Comparison of ENCODE assay signal across 31 cellular contexts in the genomic region with DNA sequence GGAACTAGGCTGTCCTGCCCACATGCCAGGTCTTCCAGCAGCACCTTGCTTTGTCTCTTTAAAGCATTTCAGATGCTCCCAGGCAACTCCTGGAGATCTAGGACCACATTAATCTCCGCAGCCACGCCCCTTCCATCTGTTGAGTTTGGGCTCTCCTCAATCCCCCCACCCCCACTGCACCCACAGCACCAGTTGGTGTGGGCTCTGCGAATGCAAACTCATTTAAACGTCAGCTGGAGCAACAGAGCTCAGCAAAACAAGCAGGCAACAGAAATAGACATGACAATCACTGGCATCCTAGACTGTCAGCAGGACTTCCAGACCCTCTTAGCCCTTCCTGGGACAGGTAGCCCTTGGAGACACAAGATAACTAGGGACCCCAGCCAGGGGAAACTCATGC.
DNase-seq lines count a peak whose midpoint lies in the region; ATAC-seq, FAIRE-seq and TF ChIP-seq lines count a peak whose summit lies in the region.
"Had no signal": no experiment of that assay in that cellular context is flagged by ENCODE, and none has a peak within 500 bp of the region (broad histone marks: within the 10 kb centered on the region; RNA-seq: fewer than 3 reads in every experiment).

No MANE protein-coding gene starts in this region.

- no peaks in the 10 kb centered on the region for H3K9me1 ChIP-seq in K562 (ENCODE audit: control insufficient read depth, insufficient read depth, low read length)

- TF ChIP-seq CTCF in GM23338 (conservative IDR thresholded peaks at IDR 0.05; ENCODE audit: low read depth in 2 of 2): no peak
- TF ChIP-seq CTCF in K562 (IDR thresholded peaks at IDR 0.05 in 2 of 3, conservative IDR thresholded peaks at IDR 0.05 in 1 of 3; ENCODE audit: insufficient read depth in 2 of 3, low read depth in 1 of 3, low read length in 3 of 3): no peak
- TF ChIP-seq CTCF in gastrocnemius medialis (IDR thresholded peaks at IDR 0.05 in 4 of 5, conservative IDR thresholded peaks at IDR 0.05 in 1 of 5): no peak
- TF ChIP-seq CTCF in osteocyte (IDR thresholded peaks at IDR 0.05): no peak
- no peak for TF ChIP-seq CTCF in GM20000 (IDR thresholded peaks at IDR 0.05; ENCODE audit: extremely low read depth, missing control alignments)

- H3K4me1 ChIP-seq in GM23338 (ENCODE audit: insufficient read depth) (peaks cover 40% of the 10 kb centered on the region), K562 (replicated peaks in 1 of 2; ENCODE audit: control insufficient read depth in 2 of 2, insufficient read depth in 2 of 2, low read length in 2 of 2) (peaks cover 8 to 23% of the 10 kb centered on the region in 2 experiments; a peak in 4 of 5 replicates), gastrocnemius medialis (peaks cover 23 to 56% of the 10 kb centered on the region in 2 donors)
- H3K4me1 ChIP-seq: ascending aorta had no signal

- no peak overlapping the region for H3K27ac ChIP-seq in GM23338 (ENCODE audit: low read depth)
- no peak overlapping the region for H3K27ac ChIP-seq in K562 (ENCODE audit: extremely low read depth, low read depth, low read length)
- H3K27ac ChIP-seq in gastrocnemius medialis: peak overlapping the region; percentile 25 to 93 (median 66)
- H3K27ac ChIP-seq: ascending aorta, dorsolateral prefrontal cortex, left lung, SJSA1, skin epidermis, thoracic aorta had no signal

- no peaks in the 10 kb centered on the region for H3K9me2 ChIP-seq in GM23338 (ENCODE audit: insufficient read depth)

- POLR2A ChIA-PET in K562 (lab: Yijun Ruan, JAX): no interaction called here

- peaks cover 52% of the 10 kb centered on the region for H3K4me1 Mint-ChIP-seq in GM23338
- peaks cover 14% of the 10 kb centered on the region for H3K4me1 Mint-ChIP-seq in osteocyte (ENCODE audit: unreplicated experiment)
- H3K4me1 Mint-ChIP-seq: activated CD4-positive, alpha-beta T cell treated with anti-CD3 and anti-CD28 coated beads, Interleukin-2, amount 10 ng/mL, durations not matched to agents 24 days and 14 days; central memory CD8-positive, alpha-beta T cell; IgD-negative memory B cell; immature natural killer cell; stimulated activated memory B cell treated with anti-CD40 and anti-IgM and Interleukin-4, amounts not matched to agents 10 μg/mL and 1 μg/mL and 100 μg/mL, for 72 hours had no signal

- in situ Hi-C loops in K562 (cut with MboI) (no loop called here), gastrocnemius medialis (cut with MboI; ENCODE audit: low sequenced_read_pairs in 4 of 4) (loop anchor here in 1 of 4 donors (10.0 kb wide), 1 partner anchor 109 kb away; no protein-coding TSS in a partner anchor)

- peak overlapping the region in 1 of 2 experiments; percentile 46; a peak in 1 of 4 replicates for H3K9ac ChIP-seq in K562 (ENCODE audit: insufficient read depth in 1 of 2, low read depth in 2 of 2, low read length in 2 of 2)

- WGBS in K562 (ENCODE audit: insufficient coverage, low coverage, missing lambda C conversion rate): 9% methylated on average over 4 of the region's 4 CpGs

- no TSS peak for BruUV-seq in K562 (replicated peaks; lab: Mats Ljungman, UMichigan)

- no peak overlapping the region for H3K27ac Mint-ChIP-seq in GM23338
- H3K27ac Mint-ChIP-seq in osteocyte (ENCODE audit: unreplicated experiment): no peak overlapping the region
- H3K27ac Mint-ChIP-seq: activated CD4-positive, alpha-beta T cell treated with anti-CD3 and anti-CD28 coated beads, Interleukin-2, amount 10 ng/mL, durations not matched to agents 24 days and 14 days; activated naive CD8-positive, alpha-beta T cell; CD4-positive, alpha-beta T cell; IgD-negative memory B cell; immature natural killer cell; mesothelial cell of epicardium; nephron; progenitor cell of endocrine pancreas; stimulated activated memory B cell treated with anti-CD40 and anti-IgM and Interleukin-4, amounts not matched to agents 10 μg/mL and 1 μg/mL and 100 μg/mL, for 72 hours had no signal

- intact Hi-C loops in K562 (cut with micrococcal nuclease) (no loop called here), gastrocnemius medialis (cut with DNase I; ENCODE audit: low total_unique reads) (loop anchor here (5.0 to 10.0 kb wide), 2 partner anchors 161 to 167 kb away; a partner anchor contains a TSS)

- peaks cover 12% of the 10 kb centered on the region for H3K27me3 Mint-ChIP-seq in GM23338 (ENCODE audit: insufficient read depth, low read depth, poor library complexity)
- H3K27me3 Mint-ChIP-seq in osteocyte (ENCODE audit: unreplicated experiment): peaks cover 6% of the 10 kb centered on the region
- H3K27me3 Mint-ChIP-seq: activated naive CD8-positive, alpha-beta T cell; CD4-positive, alpha-beta T cell; central memory CD8-positive, alpha-beta T cell had no signal

- H3K4me3 ChIP-seq in GM23338: no peak overlapping the region
- H3K4me3 ChIP-seq in K562: no peak overlapping the region
- no peak overlapping the region for H3K4me3 ChIP-seq in gastrocnemius medialis
- H3K4me3 ChIP-seq: ascending aorta, dorsolateral prefrontal cortex, left lung, SJSA1, skin epidermis, thoracic aorta had no signal

- H3K4me2 ChIP-seq in GM23338: peak overlapping the region; percentile 46; the same call in 1 of the 2 replicates
- no peak overlapping the region for H3K4me2 ChIP-seq in K562 (ENCODE audit: insufficient read depth, low read length)

- no peaks in the 10 kb centered on the region; the same call in 1 of the 2 replicates for H3F3A ChIP-seq in GM23338 (replicated peaks; ENCODE audit: low read depth)

- H3K36me3 Mint-ChIP-seq in GM23338 (ENCODE audit: low read depth): no peaks in the 10 kb centered on the region; the same call in 2 of the 3 replicates
- no peaks in the 10 kb centered on the region for H3K36me3 Mint-ChIP-seq in osteocyte (ENCODE audit: unreplicated experiment)
- H3K36me3 Mint-ChIP-seq: activated naive CD8-positive, alpha-beta T cell; IgD-negative memory B cell; immature natural killer cell; mesothelial cell of epicardium; stimulated activated memory B cell treated with anti-CD40 and anti-IgM and Interleukin-4, amounts not matched to agents 10 μg/mL and 1 μg/mL and 100 μg/mL, for 72 hours had no signal

- H2AFZ ChIP-seq in GM23338: peak overlapping the region; percentile 81
- no peak overlapping the region for H2AFZ ChIP-seq in K562 (ENCODE audit: low read depth, low read length)

- H3K4me3 Mint-ChIP-seq in GM23338 (no peak overlapping the region), osteocyte (ENCODE audit: unreplicated experiment) (no peak overlapping the region)
- H3K4me3 Mint-ChIP-seq: activated CD4-positive, alpha-beta T cell treated with anti-CD3 and anti-CD28 coated beads, Interleukin-2, amount 10 ng/mL, durations not matched to agents 24 days and 14 days; activated naive CD8-positive, alpha-beta T cell; CD4-positive, alpha-beta T cell; central memory CD8-positive, alpha-beta T cell; IgD-negative memory B cell; immature natural killer cell; mesothelial cell of epicardium; stimulated activated memory B cell treated with anti-CD40 and anti-IgM and Interleukin-4, amounts not matched to agents 10 μg/mL and 1 μg/mL and 100 μg/mL, for 72 hours had no signal

- no peaks in the 10 kb centered on the region for H3K27me3 ChIP-seq in GM23338 (ENCODE audit: insufficient read depth)
- no peaks in the 10 kb centered on the region for H3K27me3 ChIP-seq in K562 (ENCODE audit: control insufficient read depth in 2 of 2, insufficient read depth in 2 of 2, low read length in 2 of 2)
- no peaks in the 10 kb centered on the region for H3K27me3 ChIP-seq in gastrocnemius medialis
- H3K27me3 ChIP-seq: ascending aorta, dorsolateral prefrontal cortex, left lung, SJSA1 had no signal

- no peak for TF ChIP-seq RAD21 in K562 (CRISPR knock-in tag; conservative IDR thresholded peaks at IDR 0.05 in 1 of 2, IDR thresholded peaks at IDR 0.05 in 1 of 2)

- H3K79me2 ChIP-seq in GM23338 (replicated peaks; ENCODE audit: insufficient read depth) (no peaks in the 10 kb centered on the region), K562 (ENCODE audit: control insufficient read depth, insufficient read depth, low read length) (no peaks in the 10 kb centered on the region)

- no peak for DNase-seq in GM23338 (ENCODE audit: low spot score)
- peak; percentile 72 for DNase-seq in NCI-H2227 (lab: John Stamatoyannopoulos, UW; ENCODE audit: unreplicated experiment)
- DNase-seq in K562 (ENCODE audit: extremely low read depth in 1 of 4, low spot score in 3 of 4): peak in 1 of 4 experiments; percentile 52
- peak in 1 of 2 donors; percentile 71 for DNase-seq in gastrocnemius medialis
- DNase-seq in osteocyte (ENCODE audit: extremely low spot score, unreplicated experiment): no peak
- no peak for DNase-seq in hypothalamus (lab: John Stamatoyannopoulos, UW)
- no peak for DNase-seq in GM20000 (ENCODE audit: low spot score)
- DNase-seq: activated CD4-positive, alpha-beta T cell treated with anti-CD3 and anti-CD28 coated beads, Interleukin-2, amount 10 ng/mL, durations not matched to agents 24 days and 14 days; CD4-positive, alpha-beta T cell; DMS79; immature natural killer cell; left lung; MM.1S; NCI-H1436 treated with DMSO at 0.1 percent for 48 hours; NCI-H226 had no signal

- H3K36me3 ChIP-seq in GM23338 (ENCODE audit: insufficient read depth): no peaks in the 10 kb centered on the region
- H3K36me3 ChIP-seq in K562 (ENCODE audit: control insufficient read depth, insufficient read depth, low read length): no peaks in the 10 kb centered on the region
- no peaks in the 10 kb centered on the region for H3K36me3 ChIP-seq in gastrocnemius medialis
- H3K36me3 ChIP-seq: ascending aorta, left lung, SJSA1, thoracic aorta had no signal

- no peak for TF ChIP-seq POLR2A in K562 (conservative IDR thresholded peaks at IDR 0.05)
- TF ChIP-seq POLR2A in gastrocnemius medialis (IDR thresholded peaks at IDR 0.05): peak; percentile 28 to 40

- ATAC-seq in GM23338 (peak; percentile 48), K562 (no peak), gastrocnemius medialis (peak; percentile 6 to 19), esophagus mucosa (no peak)
- ATAC-seq: left lung; Panc1; stimulated activated memory B cell treated with anti-CD40 and anti-IgM and Interleukin-4, amounts not matched to agents 10 μg/mL and 1 μg/mL and 100 μg/mL, for 72 hours had no signal

- H3K9me3 Mint-ChIP-seq in GM23338 (no peaks in the 10 kb centered on the region; the same call in 2 of the 3 replicates), osteocyte (ENCODE audit: unreplicated experiment) (peaks cover 3% of the 10 kb centered on the region)
- H3K9me3 Mint-ChIP-seq: activated CD4-positive, alpha-beta T cell treated with anti-CD3 and anti-CD28 coated beads, Interleukin-2, amount 10 ng/mL, durations not matched to agents 24 days and 14 days; CD4-positive, alpha-beta T cell; central memory CD8-positive, alpha-beta T cell; immature natural killer cell; mesothelial cell of epicardium; nephron; stimulated activated memory B cell treated with anti-CD40 and anti-IgM and Interleukin-4, amounts not matched to agents 10 μg/mL and 1 μg/mL and 100 μg/mL, for 72 hours had no signal

- no peak for TF ChIP-seq EP300 in K562 (IDR thresholded peaks at IDR 0.05; ENCODE audit: low read length)

- no peaks in the 10 kb centered on the region for H4K20me1 ChIP-seq in GM23338 (replicated peaks; ENCODE audit: insufficient read depth)
- H4K20me1 ChIP-seq in K562 (replicated peaks; ENCODE audit: control insufficient read depth, insufficient read depth, low read length): no peaks in the 10 kb centered on the region

- H3K9me3 ChIP-seq in K562 (replicated peaks; ENCODE audit: control insufficient read depth, insufficient read depth, low read depth, low read length) (no peaks in the 10 kb centered on the region), gastrocnemius medialis (no peaks in the 10 kb centered on the region)
- H3K9me3 ChIP-seq: ascending aorta, left lung, SJSA1, thoracic aorta had no signal

- FAIRE-seq in K562 (lab: Jason Lieb, UNC): no peak
- FAIRE-seq: endothelial cell of umbilical vein, GM12892 had no signal

- CTCF ChIA-PET in K562 (lab: Yijun Ruan, JAX; ENCODE audit: low intra/inter-chr PET ratio): no interaction called here

Comparison
In these comparisons a context has a peak if more than half of its experiments do, and no peak if none do; other contexts are left out.
1. ATAC-seq: peak in GM23338 (single experiment) and gastrocnemius medialis (2 of 2); none in K562 (single experiment) and esophagus mucosa (single experiment).
2. H3K27ac ChIP-seq: peak in gastrocnemius medialis (4 of 4); none in GM23338 (single experiment) and K562 (single experiment).